In the genomic region with DNA sequence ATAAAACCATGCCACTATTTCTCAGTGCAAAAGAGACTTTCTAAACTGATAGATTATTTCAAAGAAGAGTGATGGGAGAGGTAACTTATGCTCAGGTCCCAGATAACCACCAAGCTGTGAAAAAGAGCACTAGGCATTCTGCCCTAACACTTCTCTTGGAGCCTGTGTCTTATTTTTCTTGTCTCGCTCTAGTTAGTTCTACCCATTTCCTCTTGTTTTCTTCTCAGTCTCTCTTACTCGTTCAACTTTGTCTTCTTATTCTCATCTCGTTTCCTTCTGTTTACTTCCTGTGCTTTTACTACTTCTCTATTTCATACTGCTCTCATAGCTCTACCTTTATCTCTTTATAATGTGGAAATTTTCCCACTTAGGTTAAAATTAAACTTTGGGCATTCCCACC, we compare ENCODE assay signal across 13 cellular contexts.
DNase-seq lines count a peak whose midpoint lies in the region; ATAC-seq, FAIRE-seq and TF ChIP-seq lines count a peak whose summit lies in the region.
"Had no signal": no experiment of that assay in that cellular context is flagged by ENCODE, and none has a peak within 500 bp of the region (broad histone marks: within the 10 kb centered on the region; RNA-seq: fewer than 3 reads in every experiment).

No MANE protein-coding gene starts in this region.

- H3K9me3 Mint-ChIP-seq in CD4-positive, alpha-beta T cell = no peaks in the 10 kb centered on the region
- no peaks in the 10 kb centered on the region for H3K9me3 Mint-ChIP-seq in activated T-helper 2 cell treated with anti-CD3 and anti-CD28 coated beads, Interferon-gamma antibody, Interleukin-2, Interleukin-4, amounts not matched to agents 10 μg/mL and 5 μg/mL and 100 μg/mL, durations not matched to agents 14 hours and 24 hours and 36 hours
- H3K9me3 Mint-ChIP-seq: central memory CD8-positive, alpha-beta T cell had no signal

- no TSS peak for BruUV-seq in HepG2 (replicated peaks; lab: Mats Ljungman, UMichigan)

- H3K4me1 Mint-ChIP-seq in CD4-positive, alpha-beta T cell (ENCODE audit: low read depth) = peaks cover 11% of the 10 kb centered on the region
- peaks cover 11% of the 10 kb centered on the region for H3K4me1 Mint-ChIP-seq in activated T-helper 2 cell treated with anti-CD3 and anti-CD28 coated beads, Interferon-gamma antibody, Interleukin-2, Interleukin-4, amounts not matched to agents 10 μg/mL and 5 μg/mL and 100 μg/mL, durations not matched to agents 14 hours and 24 hours and 36 hours (ENCODE audit: low read depth)
- H3K4me1 Mint-ChIP-seq: central memory CD8-positive, alpha-beta T cell had no signal

- H3K9ac ChIP-seq in HepG2 (ENCODE audit: insufficient read depth, low read depth, low read length) = no peak overlapping the region

- POLR2A ChIA-PET in CD4-positive, alpha-beta T cell (lab: Charles Lee) = no interaction called here
- POLR2A ChIA-PET in HepG2 (lab: Yijun Ruan, JAX) = no interaction called here

- H3K27ac Mint-ChIP-seq in CD4-positive, alpha-beta T cell = peak overlapping the region; percentile 37
- peak overlapping the region; percentile 56 for H3K27ac Mint-ChIP-seq in activated T-helper 2 cell treated with anti-CD3 and anti-CD28 coated beads, Interferon-gamma antibody, Interleukin-2, Interleukin-4, amounts not matched to agents 10 μg/mL and 5 μg/mL and 100 μg/mL, durations not matched to agents 14 hours and 24 hours and 36 hours

- no peaks in the 10 kb centered on the region for H3K4me1 ChIP-seq in HepG2 (ENCODE audit: insufficient read depth, low read length)
- H3K4me1 ChIP-seq: gastroesophageal sphincter had no signal

- H3K4me3 Mint-ChIP-seq in CD4-positive, alpha-beta T cell = no peak overlapping the region
- H3K4me3 Mint-ChIP-seq in activated T-helper 2 cell treated with anti-CD3 and anti-CD28 coated beads, Interferon-gamma antibody, Interleukin-2, Interleukin-4, amounts not matched to agents 10 μg/mL and 5 μg/mL and 100 μg/mL, durations not matched to agents 14 hours and 24 hours and 36 hours (ENCODE audit: low read depth) = no peak overlapping the region
- H3K4me3 Mint-ChIP-seq: central memory CD8-positive, alpha-beta T cell had no signal

- no peak for TF ChIP-seq CTCF in CD4-positive, alpha-beta T cell (IDR thresholded peaks at IDR 0.05)
- no peak for TF ChIP-seq CTCF in HepG2 (CRISPR knock-in tag; IDR thresholded peaks at IDR 0.05)

- no peaks in the 10 kb centered on the region for H3K79me2 ChIP-seq in HepG2 (ENCODE audit: insufficient read depth, low read length)

- TF ChIP-seq EP300 in HepG2 (IDR thresholded peaks at IDR 0.05; ENCODE audit: low read depth in 2 of 2, low read length in 2 of 2) = no peak
- TF ChIP-seq EP300 in HepG2 (CRISPR knock-in tag; IDR thresholded peaks at IDR 0.05; ENCODE audit: borderline replicate concordance) = no peak

- peaks cover 11 to 46% of the 10 kb centered on the region in 2 experiments; a peak in 4 of 5 replicates for H3K36me3 ChIP-seq in HepG2 (replicated peaks in 1 of 2; ENCODE audit: control insufficient read depth in 1 of 2, insufficient read depth in 2 of 2, low read length in 2 of 2)

- H3K4me2 ChIP-seq in HepG2 (ENCODE audit: low read depth, low read length) = no peak overlapping the region

- no peak overlapping the region for H3K27ac ChIP-seq in CD4-positive, alpha-beta T cell (ENCODE audit: low read depth, low read length)
- H3K27ac ChIP-seq in HepG2 (ENCODE audit: extremely low read length, insufficient read depth, low read length) = no peak overlapping the region
- H3K27ac ChIP-seq: gastroesophageal sphincter had no signal

- H3K9me3 ChIP-seq in CD4-positive, alpha-beta T cell (ENCODE audit: control insufficient read depth, low read length) = no peaks in the 10 kb centered on the region
- no peaks in the 10 kb centered on the region for H3K9me3 ChIP-seq in HepG2 (ENCODE audit: low read length)
- H3K9me3 ChIP-seq: gastroesophageal sphincter had no signal

- FAIRE-seq in HepG2 (lab: Jason Lieb, UNC) = no peak

- DNase-seq in CD4-positive, alpha-beta T cell = no peak
- DNase-seq in activated T-helper 2 cell treated with anti-CD3 and anti-CD28 coated beads, Interferon-gamma antibody, Interleukin-2, Interleukin-4, amounts not matched to agents 10 μg/mL and 5 μg/mL and 100 μg/mL, durations not matched to agents 14 hours and 24 hours and 36 hours (ENCODE audit: low spot score) = no peak
- DNase-seq in NCI-H345 treated with DMSO at 0.1 percent for 48 hours (lab: John Stamatoyannopoulos, UW; ENCODE audit: unreplicated experiment) (no peak), cerebellar nuclear complex (lab: John Stamatoyannopoulos, UW) (no peak), retina (no peak), HepG2 (ENCODE audit: low spot score) (no peak)
- DNase-seq: activated CD8-positive, alpha-beta memory T cell treated with anti-CD3 and anti-CD28 coated beads, Interleukin-2, amount 50 U/mL, for 48 hours; NCI-H2107; stimulated activated CD4-positive, alpha-beta T cell treated with anti-CD3 and anti-CD28 coated beads, Interleukin-12 subunit alpha, Interleukin-12 subunit beta, amount 100 ng/mL, for 4 hours had no signal

- no peak for TF ChIP-seq RAD21 in HepG2 (CRISPR knock-in tag; IDR thresholded peaks at IDR 0.05)

- no peak overlapping the region for H2AFZ ChIP-seq in HepG2 (ENCODE audit: low read length)

- H3K27me3 ChIP-seq in CD4-positive, alpha-beta T cell (ENCODE audit: control insufficient read depth, insufficient read depth, low read length) = no peaks in the 10 kb centered on the region
- no peaks in the 10 kb centered on the region for H3K27me3 ChIP-seq in HepG2 (ENCODE audit: control insufficient read depth in 1 of 2, insufficient read depth in 2 of 2, low read length in 2 of 2)
- H3K27me3 ChIP-seq: gastroesophageal sphincter had no signal

- TF ChIP-seq POLR2A in HepG2 (IDR thresholded peaks at IDR 0.05; ENCODE audit: insufficient read depth in 1 of 2, low read depth in 2 of 2, low read length in 2 of 2) = no peak

- H3K4me3 ChIP-seq in HepG2 (replicated peaks in 1 of 3; ENCODE audit: insufficient read depth in 1 of 3, low read depth in 2 of 3, low read length in 3 of 3) = no peak overlapping the region
- H3K4me3 ChIP-seq: gastroesophageal sphincter had no signal

- ATAC-seq in CD4-positive, alpha-beta T cell (ENCODE audit: poor library complexity) = no peak
- ATAC-seq in GM19324 (IDR thresholded peaks at IDR 0.05; ENCODE audit: low FRiP score, unreplicated experiment) (peak; percentile 46), HG03159 (IDR thresholded peaks at IDR 0.05; ENCODE audit: unreplicated experiment) (peak; percentile 40), HepG2 (no peak)
- ATAC-seq: gastroesophageal sphincter had no signal

- H3K27me3 Mint-ChIP-seq in CD4-positive, alpha-beta T cell = no peaks in the 10 kb centered on the region
- H3K27me3 Mint-ChIP-seq in activated T-helper 2 cell treated with anti-CD3 and anti-CD28 coated beads, Interferon-gamma antibody, Interleukin-2, Interleukin-4, amounts not matched to agents 10 μg/mL and 5 μg/mL and 100 μg/mL, durations not matched to agents 14 hours and 24 hours and 36 hours (ENCODE audit: low read depth) = no peaks in the 10 kb centered on the region
- H3K27me3 Mint-ChIP-seq: central memory CD8-positive, alpha-beta T cell had no signal

- 93% methylated on average over 3 of the region's 3 CpGs for WGBS in HepG2 (ENCODE audit: low lambda C conversion rate)

- peaks cover 96% of the 10 kb centered on the region for H3K36me3 Mint-ChIP-seq in CD4-positive, alpha-beta T cell (ENCODE audit: low read depth)
- peaks cover 50% of the 10 kb centered on the region for H3K36me3 Mint-ChIP-seq in activated T-helper 2 cell treated with anti-CD3 and anti-CD28 coated beads, Interferon-gamma antibody, Interleukin-2, Interleukin-4, amounts not matched to agents 10 μg/mL and 5 μg/mL and 100 μg/mL, durations not matched to agents 14 hours and 24 hours and 36 hours (ENCODE audit: low read depth)

- CTCF ChIA-PET in CD4-positive, alpha-beta T cell (lab: Charles Lee) = no interaction called here
- CTCF ChIA-PET in HepG2 (lab: Yijun Ruan, JAX; ENCODE audit: low intra/inter-chr PET ratio, low total read pairs) = no interaction called here

- no peaks in the 10 kb centered on the region for H4K20me1 ChIP-seq in HepG2 (ENCODE audit: insufficient read depth, low read length)

- intact Hi-C loops in CD4-positive, alpha-beta T cell (cut with DNase I, micrococcal nuclease) = no loop called here
- intact Hi-C loops in activated T-helper 2 cell treated with anti-CD3 and anti-CD28 coated beads, Interferon-gamma antibody, Interleukin-2, Interleukin-4, amounts not matched to agents 10 μg/mL and 5 μg/mL and 100 μg/mL, durations not matched to agents 14 hours and 24 hours and 36 hours (cut with micrococcal nuclease) = no loop called here
- intact Hi-C loops in HepG2 (cut with micrococcal nuclease; ENCODE audit: unreplicated experiment) = no loop called here

- in situ Hi-C loops in HepG2 (cut with HindIII; ENCODE audit: extremely low pct_ligation_motif_present, low pct_unique_long_range_greater_than_20kb) = no loop called here

TF ChIP-seq in HepG2, 621 proteins besides CTCF, POLR2A, EP300 and RAD21 (continues in another document):
- no peak for TF ChIP-seq RBFOX2 (IDR thresholded peaks at IDR 0.05; ENCODE audit: low read depth, low read length)
- no peak for TF ChIP-seq EED (CRISPR knock-in tag; IDR thresholded peaks at IDR 0.05)
- TF ChIP-seq PHF8 (CRISPR knock-in tag; IDR thresholded peaks at IDR 0.05) = no peak
- TF ChIP-seq, protein P1, sequence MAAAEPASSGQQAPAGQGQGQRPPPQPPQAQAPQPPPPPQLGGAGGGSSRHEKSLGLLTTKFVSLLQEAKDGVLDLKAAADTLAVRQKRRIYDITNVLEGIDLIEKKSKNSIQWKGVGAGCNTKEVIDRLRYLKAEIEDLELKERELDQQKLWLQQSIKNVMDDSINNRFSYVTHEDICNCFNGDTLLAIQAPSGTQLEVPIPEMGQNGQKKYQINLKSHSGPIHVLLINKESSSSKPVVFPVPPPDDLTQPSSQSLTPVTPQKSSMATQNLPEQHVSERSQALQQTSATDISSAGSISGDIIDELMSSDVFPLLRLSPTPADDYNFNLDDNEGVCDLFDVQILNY (CRISPR knock-in tag; conservative IDR thresholded peaks at IDR 0.05) = no peak
- no peak for TF ChIP-seq NCOR1 (IDR thresholded peaks at IDR 0.05; ENCODE audit: borderline replicate concordance, low read length)
- TF ChIP-seq ZSCAN22 (CRISPR knock-in tag; IDR thresholded peaks at IDR 0.05) = no peak
- no peak for TF ChIP-seq MATR3 (CRISPR knock-in tag; IDR thresholded peaks at IDR 0.05)
- no peak for TF ChIP-seq ZNF121 (CRISPR knock-in tag; IDR thresholded peaks at IDR 0.05)
- TF ChIP-seq DR1 (CRISPR knock-in tag; IDR thresholded peaks at IDR 0.05) = no peak
- no peak for TF ChIP-seq FOXA3 (CRISPR knock-in tag; IDR thresholded peaks at IDR 0.05)
- TF ChIP-seq BCL6 (CRISPR knock-in tag; IDR thresholded peaks at IDR 0.05) = no peak
- TF ChIP-seq TBX3 (IDR thresholded peaks at IDR 0.05; ENCODE audit: borderline replicate concordance) = no peak

Comparison
In these comparisons a context has a peak if more than half of its experiments do, and no peak if none do; other contexts are left out.
1. ATAC-seq: peak in GM19324 (single experiment) and HG03159 (single experiment); none in CD4-positive, alpha-beta T cell (single experiment) and HepG2 (single experiment).